22 cellular contexts compared by ENCODE assay signal in the genomic region with DNA sequence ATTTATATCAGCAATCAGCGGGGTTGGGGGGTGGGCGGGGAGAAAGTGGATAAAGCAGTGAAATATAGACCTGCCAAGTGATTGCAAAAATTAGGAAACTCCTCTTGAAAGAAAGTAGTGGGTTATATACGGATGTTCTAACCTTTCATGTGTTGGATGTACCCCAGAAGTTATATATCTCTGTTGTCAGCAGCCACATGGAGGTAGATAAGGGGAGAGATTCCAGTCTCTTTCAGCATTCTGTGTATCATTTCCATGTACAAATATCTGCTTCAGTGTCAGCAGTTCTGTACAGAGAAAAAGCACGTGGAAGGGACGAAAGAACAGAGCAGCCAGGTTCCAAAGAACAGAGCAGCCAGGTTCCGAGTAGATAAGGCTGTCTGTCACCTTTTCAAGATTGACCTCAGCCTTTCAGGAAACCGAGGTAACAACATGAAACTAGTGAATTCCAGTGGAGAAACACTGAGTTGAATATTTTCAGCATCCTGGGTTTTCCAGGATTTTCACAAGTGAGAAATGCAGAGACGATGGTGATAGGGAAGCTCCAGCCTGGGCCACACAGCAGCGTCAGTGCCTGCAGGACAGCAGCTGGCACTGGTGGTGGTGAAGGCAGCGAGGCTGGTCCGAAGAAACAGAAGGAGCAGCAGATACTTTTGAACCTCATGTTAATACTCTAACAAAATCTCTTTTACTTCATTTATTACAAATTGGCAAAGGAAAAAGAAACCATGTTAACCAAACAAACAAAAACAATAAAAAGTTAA.
A peak's percentile ranks its signal among the peaks of the same experiment; 100 is the strongest.
DNase-seq lines count a peak whose midpoint lies in the region; ATAC-seq, FAIRE-seq and TF ChIP-seq lines count a peak whose summit lies in the region.
"Had no signal": no experiment of that assay in that cellular context is flagged by ENCODE, and none has a peak within 500 bp of the region (broad histone marks: within the 10 kb centered on the region; RNA-seq: fewer than 3 reads in every experiment).

No MANE protein-coding gene starts in this region.

- TF ChIP-seq CTCF in H1 (IDR thresholded peaks at IDR 0.05; ENCODE audit: control extremely low read depth in 1 of 3, insufficient read depth in 1 of 3, low read depth in 1 of 3, low read length in 3 of 3) (no peak), mesothelial cell of epicardium (IDR thresholded peaks at IDR 0.05; ENCODE audit: unreplicated experiment) (no peak)

- H2AK5ac ChIP-seq in H1 (ENCODE audit: low read depth, low read length) = no peak overlapping the region

- H3F3A ChIP-seq in GM23248 (ENCODE audit: insufficient read depth) = no peaks in the 10 kb centered on the region

- 0 out of 2 replicates have a peak, but pooled peaks cover 9% of the 10 kb centered on the region for H3K27me3 ChIP-seq in GM23248 (replicated peaks; ENCODE audit: insufficient read depth)
- H3K27me3 ChIP-seq in H1 (replicated peaks in 1 of 4; ENCODE audit: control insufficient read depth in 3 of 4, extremely low read depth in 1 of 4, insufficient read depth in 3 of 4, low read length in 3 of 4) = peaks cover 0 to 2% (median 0%) of the 10 kb centered on the region in 4 experiments; a peak in 1 of 7 replicates
- H3K27me3 ChIP-seq in small intestine (ENCODE audit: control insufficient read depth in 2 of 2, insufficient read depth in 2 of 2, low read length in 2 of 2) = no peaks in the 10 kb centered on the region

- no peak for FAIRE-seq in H1 (lab: Jason Lieb, UNC)
- FAIRE-seq in small intestine (lab: Jason Lieb, UNC) = no peak
- FAIRE-seq: GM12892 had no signal

- H3K36me3 ChIP-seq in GM23248 (ENCODE audit: low read depth) = no peaks in the 10 kb centered on the region
- H3K36me3 ChIP-seq in H1 (ENCODE audit: control insufficient read depth in 2 of 4, insufficient read depth in 4 of 4, low read length in 3 of 4) = no peaks in the 10 kb centered on the region
- H3K36me3 ChIP-seq in small intestine (ENCODE audit: control insufficient read depth in 2 of 2, insufficient read depth in 2 of 2, low read length in 2 of 2) = no peaks in the 10 kb centered on the region

- no peak overlapping the region for H3K14ac ChIP-seq in H1 (ENCODE audit: insufficient read length)

- no peak for ATAC-seq in HG03175 (IDR thresholded peaks at IDR 0.05; ENCODE audit: unreplicated experiment)
- ATAC-seq in HG02852 (IDR thresholded peaks at IDR 0.05; ENCODE audit: unreplicated experiment) = no peak

- peak overlapping the region; percentile 62; the same call in 1 of the 2 replicates for H2BK15ac ChIP-seq in H1 (ENCODE audit: low read length)

- no peak for TF ChIP-seq POLR2A in H1 (IDR thresholded peaks at IDR 0.05; ENCODE audit: control extremely low read depth in 1 of 2, low read depth in 2 of 2, low read length in 2 of 2)

- CTCF ChIA-PET in H1 (lab: Charles Lee; ENCODE audit: partially characterized antibody) = interaction anchor here (0.6 to 2.7 kb wide), 4 partner anchors 9 to 757 kb away, joined by 3 to 7 read pairs (median 4); no protein-coding TSS in a partner anchor

- no peak overlapping the region for H3K18ac ChIP-seq in H1 (ENCODE audit: extremely low read depth, low read length)

- H3K9me2 ChIP-seq in GM23248 (ENCODE audit: insufficient read depth) = no peaks in the 10 kb centered on the region

- TF ChIP-seq RAD21 in H1 (IDR thresholded peaks at IDR 0.05 in 1 of 2, conservative IDR thresholded peaks at IDR 0.05 in 1 of 2; ENCODE audit: low read depth in 2 of 2, low read length in 2 of 2) = no peak

- H4K8ac ChIP-seq in H1 (ENCODE audit: extremely low read depth, insufficient read depth, low read length) = no peak overlapping the region

- WGBS in GM23248 (ENCODE audit: low coverage in 1 of 2, low lambda C conversion rate in 2 of 2, missing lambda C conversion rate in 2 of 2), 2 experiments = 38 to 45% methylated on average over 11 of the region's 11 CpGs
- 86% methylated on average over 11 of the region's 11 CpGs; no CpG with 5 or more reads in 1 of the 2 experiments for WGBS in H1 (ENCODE audit: extremely low coverage in 1 of 2, insufficient coverage in 1 of 2, insufficient read length in 1 of 2, insufficient replicate concordance in 2 of 2, low coverage in 1 of 2, low lambda C conversion rate in 2 of 2, missing lambda C conversion rate in 1 of 2), 2 experiments
- WGBS in small intestine, 3 donors = 15 to 52% (median 38%) methylated on average over 11 of the region's 11 CpGs

- H2BK12ac ChIP-seq in H1 (ENCODE audit: low read depth, low read length) = no peak overlapping the region

- TF ChIP-seq EP300 in H1 (IDR thresholded peaks at IDR 0.05; ENCODE audit: borderline replicate concordance in 1 of 2, low read depth in 2 of 2, low read length in 2 of 2) = no peak

- no peaks in the 10 kb centered on the region for H3K27me3 Mint-ChIP-seq in mesothelial cell of epicardium (ENCODE audit: low read depth)

- H3K9me3 ChIP-seq in GM23248 (ENCODE audit: low read depth) (no peaks in the 10 kb centered on the region), H1 (ENCODE audit: insufficient read depth in 2 of 2, low read depth in 1 of 2, low read length in 1 of 2) (no peaks in the 10 kb centered on the region), small intestine (ENCODE audit: control insufficient read depth, low read depth) (no peaks in the 10 kb centered on the region)

- H3K4me2 ChIP-seq in GM23248 (ENCODE audit: unreplicated experiment) (no peak overlapping the region), H1 (ENCODE audit: insufficient read depth in 1 of 2, low read depth in 2 of 2, low read length in 2 of 2) (no peak overlapping the region)

- peaks cover 59% of the 10 kb centered on the region for H3K4me1 Mint-ChIP-seq in mesothelial cell of epicardium
- H3K4me1 Mint-ChIP-seq: CD14-positive monocyte had no signal

- H2AFZ ChIP-seq in GM23248 = no peak overlapping the region
- H2AFZ ChIP-seq in H1 (ENCODE audit: low read length) = no peak overlapping the region

- no peak overlapping the region for H2BK20ac ChIP-seq in H1 (ENCODE audit: low read length)

- DNase-seq in GM23248 = peak; percentile 4
- DNase-seq in H1 (ENCODE audit: low read depth in 1 of 2, low spot score in 2 of 2) = no peak
- no peak for DNase-seq in mesothelial cell of epicardium (ENCODE audit: low spot score in 2 of 2, unreplicated experiment in 2 of 2)
- DNase-seq in small intestine = peak; percentile 21
- DNase-seq in activated effector memory CD4-positive, alpha-beta T cell treated with Interleukin-2 at 50 U/mL for 16 hours = no peak
- no peak for DNase-seq in HuH-7 (ENCODE audit: low spot score)
- DNase-seq: AML-193, COR-L47, GF-D8, GOT3, Kasumi-1, MM.1S, NCI-H1105 treated with DMSO at 0.1 percent for 48 hours, NCI-H187, NCI-H446, NCI-H69, OCI-M1, SIG-M5 had no signal

- in situ Hi-C loops in GM23248 (cut with MboI) = no loop called here

- H3K27ac ChIP-seq in GM23248 = no peak overlapping the region
- H3K27ac ChIP-seq in H1 (ENCODE audit: low read depth, low read length) = no peak overlapping the region
- peak overlapping the region in 1 of 2 donors; percentile 35 for H3K27ac ChIP-seq in small intestine (ENCODE audit: low read depth in 1 of 2, low read length in 1 of 2)

- H2BK5ac ChIP-seq in H1 (ENCODE audit: low read depth, low read length) = no peak overlapping the region

- H4K5ac ChIP-seq in H1 (ENCODE audit: insufficient read length, low read depth, low read length) = no peak overlapping the region

- H4K20me1 ChIP-seq in GM23248 (ENCODE audit: insufficient read depth) (no peaks in the 10 kb centered on the region), H1 (replicated peaks in 1 of 2; ENCODE audit: control insufficient read depth in 1 of 2, insufficient read depth in 2 of 2, low read length in 2 of 2) (no peaks in the 10 kb centered on the region)

- no peak overlapping the region for H4K91ac ChIP-seq in H1 (replicated peaks; ENCODE audit: insufficient read length, low read length)

- no peak overlapping the region for H3K23ac ChIP-seq in H1 (ENCODE audit: insufficient read length)

- peak overlapping the region; percentile 78 for H3K27ac Mint-ChIP-seq in mesothelial cell of epicardium
- H3K27ac Mint-ChIP-seq: CD14-positive monocyte had no signal

- no peak overlapping the region for H3K4me3 Mint-ChIP-seq in mesothelial cell of epicardium
- H3K4me3 Mint-ChIP-seq: CD14-positive monocyte had no signal

- no peaks in the 10 kb centered on the region for H3K36me3 Mint-ChIP-seq in mesothelial cell of epicardium
- H3K36me3 Mint-ChIP-seq: CD14-positive monocyte had no signal

- H3K9ac ChIP-seq in GM23248 (no peak overlapping the region), H1 (replicated peaks in 1 of 4; ENCODE audit: extremely low read depth in 1 of 4, low read depth in 3 of 4, low read length in 3 of 4) (no peak overlapping the region)

- H3K4me3 ChIP-seq in GM23248 (no peak overlapping the region), H1 (ENCODE audit: extremely low read depth in 1 of 4, insufficient read depth in 2 of 4, low read depth in 3 of 4, low read length in 4 of 4) (no peak overlapping the region), small intestine (ENCODE audit: low read depth in 1 of 2, low read length in 2 of 2) (no peak overlapping the region)

- no peak overlapping the region for H3K4ac ChIP-seq in H1 (replicated peaks; ENCODE audit: insufficient read length, low read depth, low read length)

- H3K79me2 ChIP-seq in GM23248 (ENCODE audit: insufficient read depth) (no peaks in the 10 kb centered on the region), H1 (ENCODE audit: control insufficient read depth in 1 of 2, insufficient read depth in 2 of 2, low read length in 2 of 2) (no peaks in the 10 kb centered on the region)

- H3K4me1 ChIP-seq in GM23248 (ENCODE audit: insufficient read depth) (no peaks in the 10 kb centered on the region), H1 (replicated peaks in 1 of 4; ENCODE audit: control insufficient read depth in 3 of 4, insufficient read depth in 4 of 4, low read length in 3 of 4) (no peaks in the 10 kb centered on the region), small intestine (ENCODE audit: control insufficient read depth in 2 of 2, insufficient read depth in 1 of 2, low read depth in 1 of 2, low read length in 1 of 2) (peaks cover 0 to 5% of the 10 kb centered on the region in 2 donors)

- no peak overlapping the region for H3K56ac ChIP-seq in H1 (replicated peaks; ENCODE audit: insufficient read length, low read depth, low read length)

- no peaks in the 10 kb centered on the region for H3K79me1 ChIP-seq in H1 (ENCODE audit: low read depth, low read length)

- POLR2A ChIA-PET in H1 (lab: Charles Lee; ENCODE audit: partially characterized antibody) = no interaction called here

- H2BK120ac ChIP-seq in H1 (replicated peaks; ENCODE audit: low read depth, low read length) = no peak overlapping the region

- no peaks in the 10 kb centered on the region for H3K9me3 Mint-ChIP-seq in mesothelial cell of epicardium

- no peaks in the 10 kb centered on the region for H3K23me2 ChIP-seq in H1 (ENCODE audit: low read depth, low read length)

TF ChIP-seq in H1, 55 proteins besides CTCF, POLR2A, EP300 and RAD21 (continues in another document):
- TF ChIP-seq ATF3 (IDR thresholded peaks at IDR 0.05; ENCODE audit: insufficient read depth, low read depth, low read length) = no peak
- no peak for TF ChIP-seq YY1 (IDR thresholded peaks at IDR 0.05; ENCODE audit: low read depth, low read length)
- no peak for TF ChIP-seq JUND (IDR thresholded peaks at IDR 0.05; ENCODE audit: low read length)

Comparison
In these comparisons a context has a peak if more than half of its experiments do, and no peak if none do; other contexts are left out.
1. DNase-seq: peak in GM23248 (single experiment) and small intestine (single experiment); none in H1 (0 of 2), mesothelial cell of epicardium (0 of 2), activated effector memory CD4-positive, alpha-beta T cell treated with Interleukin-2 at 50 U/mL for 16 hours (single experiment) and HuH-7 (single experiment).